In genomic region chr1:27179373-27179772, GRCh38 we compare ENCODE assay signal across 13 cellular contexts.
"Had no signal": no experiment of that assay in that cellular context is flagged by ENCODE, and none has a peak within 500 bp of the region (broad histone marks: within the 10 kb centered on the region; RNA-seq: fewer than 3 reads in every experiment).

No MANE protein-coding gene starts in this region.

- H3K4me3 ChIP-seq: body of pancreas, suprapubic skin, upper lobe of left lung had no signal

- DNase-seq: activated CD4-positive, alpha-beta T cell treated with anti-CD3 and anti-CD28 coated beads, Interleukin-2, amount 50 U/mL, for 1 hour; activated naive CD4-positive, alpha-beta T cell treated with anti-CD3 and anti-CD28 coated beads, Interleukin-2, amount 50 U/mL, for 16 hours; activated T-cell treated with anti-CD3 and anti-CD28 coated beads, Interleukin-2, amount 50 U/mL, for 1 hour; amniotic stem cell; body of pancreas; cerebellar nuclear complex; stimulated activated CD4-positive, alpha-beta T cell treated with anti-CD3 and anti-CD28 coated beads, Interleukin-4, amount 100 ng/mL, for 1 hour; stimulated activated CD8-positive, alpha-beta memory T cell treated with anti-CD3 and anti-CD28 coated beads, Interleukin-4, amount 100 ng/mL, for 48 hours; stimulated activated naive CD8-positive, alpha-beta T cell treated with anti-CD3 and anti-CD28 coated beads, Interleukin-15, Interleukin-2, amounts not matched to agents 100 U/mL and 50 U/mL, for 24 hours; upper lobe of left lung had no signal

- ATAC-seq: body of pancreas; left lobe of liver; stimulated activated naive CD8-positive, alpha-beta T cell treated with anti-CD3 and anti-CD28 coated beads, Interleukin-15, Interleukin-2, amounts not matched to agents 100 U/mL and 50 U/mL, for 24 hours had no signal

- FAIRE-seq: islet of Langerhans had no signal
